9 cellular contexts compared by ENCODE assay signal in genomic region chr11:124839051-124839971, GRCh38. TPM values are rescaled to one million over a fixed set of nuclear protein-coding genes. Genes with fewer than 3 reads are reported as not detected.
DNase-seq lines count a peak whose midpoint lies in the region; ATAC-seq lines count a peak whose summit lies in the region.
"Had no signal": no experiment of that assay in that cellular context is flagged by ENCODE, and none has a peak within 500 bp of the region (broad histone marks: within the 10 kb centered on the region; RNA-seq: fewer than 3 reads in every experiment).

No MANE protein-coding gene starts in this region.

- CTCF ChIA-PET in activated CD8-positive, alpha-beta T cell treated with anti-CD3 and anti-CD28 coated beads, Interleukin-2, amount 10 ng/mL, durations not matched to agents 7 days and 5 days (lab: Charles Lee) = interaction anchor here (1.0 to 5.2 kb wide), 10 partner anchors 27 to 422 kb away, joined by 3 to 57 read pairs (median 8); no protein-coding TSS in a partner anchor

- peak overlapping the region; percentile 44 for H3K4me3 ChIP-seq in iPS-18c (ENCODE audit: insufficient read depth, low read depth, low read length)
- H3K4me3 ChIP-seq in stomach smooth muscle (ENCODE audit: low read length in 2 of 2) = peak overlapping the region; percentile 28 to 55

- no peak overlapping the region for H3K9ac ChIP-seq in stomach smooth muscle (ENCODE audit: low read length in 2 of 2)

- H3K27me3 Mint-ChIP-seq in activated CD8-positive, alpha-beta T cell treated with anti-CD3 and anti-CD28 coated beads, Interleukin-2, amount 10 ng/mL, durations not matched to agents 7 days and 5 days (ENCODE audit: low read depth) = peaks cover 73% of the 10 kb centered on the region

- H3K27ac ChIP-seq in stomach smooth muscle (ENCODE audit: low read length) = no peak overlapping the region

- POLR2A ChIA-PET in activated CD8-positive, alpha-beta T cell treated with anti-CD3 and anti-CD28 coated beads, Interleukin-2, amount 10 ng/mL, durations not matched to agents 7 days and 5 days (lab: Charles Lee) = no interaction called here

- peaks cover 22% of the 10 kb centered on the region for H3K4me1 Mint-ChIP-seq in activated CD8-positive, alpha-beta T cell treated with anti-CD3 and anti-CD28 coated beads, Interleukin-2, amount 10 ng/mL, durations not matched to agents 7 days and 5 days (ENCODE audit: low read depth)

- H3K4me1 ChIP-seq in stomach smooth muscle (ENCODE audit: control insufficient read depth, insufficient read depth, low read length) = peaks cover 21% of the 10 kb centered on the region

- peak; percentile 31 for ATAC-seq in activated CD8-positive, alpha-beta T cell treated with anti-CD3 and anti-CD28 coated beads, Interleukin-2, amount 10 ng/mL, durations not matched to agents 7 days and 5 days
- ATAC-seq in HG03097 (IDR thresholded peaks at IDR 0.05; ENCODE audit: low FRiP score, unreplicated experiment) = no peak

- no peak overlapping the region for H3K27ac Mint-ChIP-seq in activated CD8-positive, alpha-beta T cell treated with anti-CD3 and anti-CD28 coated beads, Interleukin-2, amount 10 ng/mL, durations not matched to agents 7 days and 5 days
- H3K27ac Mint-ChIP-seq: CD4-positive, CD25-positive, alpha-beta regulatory T cell had no signal

- H3K36me3 Mint-ChIP-seq in activated CD8-positive, alpha-beta T cell treated with anti-CD3 and anti-CD28 coated beads, Interleukin-2, amount 10 ng/mL, durations not matched to agents 7 days and 5 days (ENCODE audit: low read depth) = no peaks in the 10 kb centered on the region
- H3K36me3 Mint-ChIP-seq: CD4-positive, CD25-positive, alpha-beta regulatory T cell had no signal

- H3K27me3 ChIP-seq in stomach smooth muscle (ENCODE audit: control insufficient read depth in 1 of 2, insufficient read depth in 2 of 2, low read length in 2 of 2) = peaks cover 47 to 64% of the 10 kb centered on the region in 2 donors

- H3K9me3 ChIP-seq in iPS-18c (ENCODE audit: control insufficient read depth, insufficient read depth, low read length) (no peaks in the 10 kb centered on the region), stomach smooth muscle (ENCODE audit: control insufficient read depth in 2 of 2, low read length in 2 of 2) (no peaks in the 10 kb centered on the region)

- H3K4me3 Mint-ChIP-seq in activated CD8-positive, alpha-beta T cell treated with anti-CD3 and anti-CD28 coated beads, Interleukin-2, amount 10 ng/mL, durations not matched to agents 7 days and 5 days = no peak overlapping the region

- peak; percentile 27 for DNase-seq in NCI-H345 (lab: John Stamatoyannopoulos, UW)
- no peak for DNase-seq in NCI-H345 treated with DMSO at 0.1 percent for 48 hours (lab: John Stamatoyannopoulos, UW; ENCODE audit: unreplicated experiment)
- DNase-seq in activated CD8-positive, alpha-beta T cell treated with anti-CD3 and anti-CD28 coated beads, Interleukin-2, amount 10 ng/mL, durations not matched to agents 7 days and 5 days = no peak
- no peak for DNase-seq in NCI-H226
- no peak for DNase-seq in A172 (ENCODE audit: low spot score)
- DNase-seq: CD4-positive, CD25-positive, alpha-beta regulatory T cell had no signal

- no peaks in the 10 kb centered on the region for H3K9me3 Mint-ChIP-seq in activated CD8-positive, alpha-beta T cell treated with anti-CD3 and anti-CD28 coated beads, Interleukin-2, amount 10 ng/mL, durations not matched to agents 7 days and 5 days (ENCODE audit: insufficient read depth)
- H3K9me3 Mint-ChIP-seq: CD4-positive, CD25-positive, alpha-beta regulatory T cell had no signal

- H3K36me3 ChIP-seq in stomach smooth muscle (ENCODE audit: control insufficient read depth in 2 of 2, insufficient read depth in 2 of 2, low read length in 2 of 2) = no peaks in the 10 kb centered on the region

RNA-seq across cellular contexts. Expression of gene ROBO3, which starts 25.9 kb away (rescaled TPM):
- 10 to 100 TPM in 1 of 2 experiments, 1 to 10 TPM in 1; 9.4 to 10.5 TPM for total RNA-seq in activated CD8-positive, alpha-beta T cell treated with anti-CD3 and anti-CD28 coated beads, Interleukin-2, amount 10 ng/mL, durations not matched to agents 7 days and 5 days
- total RNA-seq in A172 (2014; rRNA removed; shearing (Covaris generic)) = 15.1 and 17.1 TPM in 2 replicates

RNA-seq across cellular contexts. Expression of gene MSANTD2, which starts 39.1 kb away (rescaled TPM):
- 10 to 100 TPM in 1 of 2 experiments, 1 to 10 TPM in 1; 9.1 to 10.2 TPM for total RNA-seq in activated CD8-positive, alpha-beta T cell treated with anti-CD3 and anti-CD28 coated beads, Interleukin-2, amount 10 ng/mL, durations not matched to agents 7 days and 5 days
- 6.7 and 9.6 TPM in 2 replicates for total RNA-seq in A172 (2014; rRNA removed; shearing (Covaris generic))

RNA-seq across cellular contexts. Expression of gene ROBO4, which starts 58.4 kb away (rescaled TPM):
- under 1 TPM in 1 of 2 experiments, not detected in 1; 0.05 TPM for total RNA-seq in activated CD8-positive, alpha-beta T cell treated with anti-CD3 and anti-CD28 coated beads, Interleukin-2, amount 10 ng/mL, durations not matched to agents 7 days and 5 days
- total RNA-seq in A172 (2014; rRNA removed; shearing (Covaris generic)) = 11.7 and 15.9 TPM in 2 replicates

Comparison
In these comparisons a context has a peak if more than half of its experiments do, and no peak if none do; other contexts are left out.
1. RNA of gene ROBO4, which starts 58.4 kb away (total RNA-seq): 11.7 to 15.9 TPM in A172; 0.05 TPM in activated CD8-positive, alpha-beta T cell treated with anti-CD3 and anti-CD28 coated beads, Interleukin-2, amount 10 ng/mL, durations not matched to agents 7 days and 5 days; every median in the first group is over 10 times any median in the second.